ENCODE assay signal across 1 cellular context in the genomic region with DNA sequence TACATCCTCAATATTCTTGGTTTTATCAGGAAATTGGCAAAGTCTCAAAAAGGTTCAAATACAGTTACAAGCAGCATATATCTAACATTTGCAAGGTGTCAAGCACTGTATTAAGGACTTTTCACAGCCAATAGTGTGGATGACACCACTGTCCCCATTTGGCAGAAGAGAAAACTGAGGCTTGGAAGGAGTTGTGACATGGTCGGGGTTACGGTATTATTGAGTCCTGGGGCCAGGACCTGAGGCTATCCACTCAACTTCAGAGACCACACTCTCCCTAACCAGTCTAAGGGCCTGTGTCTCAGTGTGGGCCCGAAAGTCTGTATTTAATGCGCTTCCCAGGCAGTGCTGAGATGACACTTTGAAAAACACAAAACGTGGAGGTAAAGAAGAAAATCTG.
TF ChIP-seq lines count a peak whose summit lies in the region.

No MANE protein-coding gene starts in this region.

TF ChIP-seq in H1, 55 proteins besides CTCF, POLR2A, EP300 and RAD21:
- TF ChIP-seq, protein P1, sequence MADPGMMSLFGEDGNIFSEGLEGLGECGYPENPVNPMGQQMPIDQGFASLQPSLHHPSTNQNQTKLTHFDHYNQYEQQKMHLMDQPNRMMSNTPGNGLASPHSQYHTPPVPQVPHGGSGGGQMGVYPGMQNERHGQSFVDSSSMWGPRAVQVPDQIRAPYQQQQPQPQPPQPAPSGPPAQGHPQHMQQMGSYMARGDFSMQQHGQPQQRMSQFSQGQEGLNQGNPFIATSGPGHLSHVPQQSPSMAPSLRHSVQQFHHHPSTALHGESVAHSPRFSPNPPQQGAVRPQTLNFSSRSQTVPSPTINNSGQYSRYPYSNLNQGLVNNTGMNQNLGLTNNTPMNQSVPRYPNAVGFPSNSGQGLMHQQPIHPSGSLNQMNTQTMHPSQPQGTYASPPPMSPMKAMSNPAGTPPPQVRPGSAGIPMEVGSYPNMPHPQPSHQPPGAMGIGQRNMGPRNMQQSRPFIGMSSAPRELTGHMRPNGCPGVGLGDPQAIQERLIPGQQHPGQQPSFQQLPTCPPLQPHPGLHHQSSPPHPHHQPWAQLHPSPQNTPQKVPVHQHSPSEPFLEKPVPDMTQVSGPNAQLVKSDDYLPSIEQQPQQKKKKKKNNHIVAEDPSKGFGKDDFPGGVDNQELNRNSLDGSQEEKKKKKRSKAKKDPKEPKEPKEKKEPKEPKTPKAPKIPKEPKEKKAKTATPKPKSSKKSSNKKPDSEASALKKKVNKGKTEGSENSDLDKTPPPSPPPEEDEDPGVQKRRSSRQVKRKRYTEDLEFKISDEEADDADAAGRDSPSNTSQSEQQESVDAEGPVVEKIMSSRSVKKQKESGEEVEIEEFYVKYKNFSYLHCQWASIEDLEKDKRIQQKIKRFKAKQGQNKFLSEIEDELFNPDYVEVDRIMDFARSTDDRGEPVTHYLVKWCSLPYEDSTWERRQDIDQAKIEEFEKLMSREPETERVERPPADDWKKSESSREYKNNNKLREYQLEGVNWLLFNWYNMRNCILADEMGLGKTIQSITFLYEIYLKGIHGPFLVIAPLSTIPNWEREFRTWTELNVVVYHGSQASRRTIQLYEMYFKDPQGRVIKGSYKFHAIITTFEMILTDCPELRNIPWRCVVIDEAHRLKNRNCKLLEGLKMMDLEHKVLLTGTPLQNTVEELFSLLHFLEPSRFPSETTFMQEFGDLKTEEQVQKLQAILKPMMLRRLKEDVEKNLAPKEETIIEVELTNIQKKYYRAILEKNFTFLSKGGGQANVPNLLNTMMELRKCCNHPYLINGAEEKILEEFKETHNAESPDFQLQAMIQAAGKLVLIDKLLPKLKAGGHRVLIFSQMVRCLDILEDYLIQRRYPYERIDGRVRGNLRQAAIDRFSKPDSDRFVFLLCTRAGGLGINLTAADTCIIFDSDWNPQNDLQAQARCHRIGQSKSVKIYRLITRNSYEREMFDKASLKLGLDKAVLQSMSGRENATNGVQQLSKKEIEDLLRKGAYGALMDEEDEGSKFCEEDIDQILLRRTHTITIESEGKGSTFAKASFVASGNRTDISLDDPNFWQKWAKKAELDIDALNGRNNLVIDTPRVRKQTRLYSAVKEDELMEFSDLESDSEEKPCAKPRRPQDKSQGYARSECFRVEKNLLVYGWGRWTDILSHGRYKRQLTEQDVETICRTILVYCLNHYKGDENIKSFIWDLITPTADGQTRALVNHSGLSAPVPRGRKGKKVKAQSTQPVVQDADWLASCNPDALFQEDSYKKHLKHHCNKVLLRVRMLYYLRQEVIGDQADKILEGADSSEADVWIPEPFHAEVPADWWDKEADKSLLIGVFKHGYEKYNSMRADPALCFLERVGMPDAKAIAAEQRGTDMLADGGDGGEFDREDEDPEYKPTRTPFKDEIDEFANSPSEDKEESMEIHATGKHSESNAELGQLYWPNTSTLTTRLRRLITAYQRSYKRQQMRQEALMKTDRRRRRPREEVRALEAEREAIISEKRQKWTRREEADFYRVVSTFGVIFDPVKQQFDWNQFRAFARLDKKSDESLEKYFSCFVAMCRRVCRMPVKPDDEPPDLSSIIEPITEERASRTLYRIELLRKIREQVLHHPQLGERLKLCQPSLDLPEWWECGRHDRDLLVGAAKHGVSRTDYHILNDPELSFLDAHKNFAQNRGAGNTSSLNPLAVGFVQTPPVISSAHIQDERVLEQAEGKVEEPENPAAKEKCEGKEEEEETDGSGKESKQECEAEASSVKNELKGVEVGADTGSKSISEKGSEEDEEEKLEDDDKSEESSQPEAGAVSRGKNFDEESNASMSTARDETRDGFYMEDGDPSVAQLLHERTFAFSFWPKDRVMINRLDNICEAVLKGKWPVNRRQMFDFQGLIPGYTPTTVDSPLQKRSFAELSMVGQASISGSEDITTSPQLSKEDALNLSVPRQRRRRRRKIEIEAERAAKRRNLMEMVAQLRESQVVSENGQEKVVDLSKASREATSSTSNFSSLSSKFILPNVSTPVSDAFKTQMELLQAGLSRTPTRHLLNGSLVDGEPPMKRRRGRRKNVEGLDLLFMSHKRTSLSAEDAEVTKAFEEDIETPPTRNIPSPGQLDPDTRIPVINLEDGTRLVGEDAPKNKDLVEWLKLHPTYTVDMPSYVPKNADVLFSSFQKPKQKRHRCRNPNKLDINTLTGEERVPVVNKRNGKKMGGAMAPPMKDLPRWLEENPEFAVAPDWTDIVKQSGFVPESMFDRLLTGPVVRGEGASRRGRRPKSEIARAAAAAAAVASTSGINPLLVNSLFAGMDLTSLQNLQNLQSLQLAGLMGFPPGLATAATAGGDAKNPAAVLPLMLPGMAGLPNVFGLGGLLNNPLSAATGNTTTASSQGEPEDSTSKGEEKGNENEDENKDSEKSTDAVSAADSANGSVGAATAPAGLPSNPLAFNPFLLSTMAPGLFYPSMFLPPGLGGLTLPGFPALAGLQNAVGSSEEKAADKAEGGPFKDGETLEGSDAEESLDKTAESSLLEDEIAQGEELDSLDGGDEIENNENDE (IDR thresholded peaks at IDR 0.05; ENCODE audit: insufficient replicate concordance, low read length): no peak
- TF ChIP-seq MAX (IDR thresholded peaks at IDR 0.05) (no peak), TCF12 (IDR thresholded peaks at IDR 0.05; ENCODE audit: low read depth, low read length) (no peak), KDM1A (IDR thresholded peaks at IDR 0.05; ENCODE audit: borderline replicate concordance, low read length) (peak; percentile 79; the same call in 1 of the 2 replicates), PHF8 (conservative IDR thresholded peaks at IDR 0.05; ENCODE audit: low read depth, low read length) (no peak), HDAC2 (IDR thresholded peaks at IDR 0.05; ENCODE audit: borderline replicate concordance in 1 of 2, low read depth in 2 of 2, low read length in 2 of 2) (no peak)
